In genomic region chr15:89457086-89457485, GRCh38 we compare ENCODE assay signal across 9 cellular contexts. TPM values are rescaled to one million over a fixed set of nuclear protein-coding genes. Genes with fewer than 3 reads are reported as not detected.
A peak's percentile ranks its signal among the peaks of the same experiment; 100 is the strongest.
DNase-seq lines count a peak whose midpoint lies in the region; ATAC-seq and TF ChIP-seq lines count a peak whose summit lies in the region.
"Had no signal": no experiment of that assay in that cellular context is flagged by ENCODE, and none has a peak within 500 bp of the region (broad histone marks: within the 10 kb centered on the region; RNA-seq: fewer than 3 reads in every experiment).

No MANE protein-coding gene starts in this region.

- H3K27me3 ChIP-seq in HCT116 (ENCODE audit: insufficient read depth, low read length), result no peaks in the 10 kb centered on the region
- H3K27me3 ChIP-seq: right atrium auricular region had no signal

- no peaks in the 10 kb centered on the region for H4K20me1 ChIP-seq in HCT116 (ENCODE audit: insufficient read depth)

- H3K36me3 ChIP-seq in HCT116 (ENCODE audit: control insufficient read depth in 1 of 2, insufficient read depth in 2 of 2, low read length in 2 of 2), result no peaks in the 10 kb centered on the region
- H3K36me3 ChIP-seq: right atrium auricular region had no signal

- H3K9ac ChIP-seq in HCT116 (ENCODE audit: low read length), result no peak overlapping the region

- no peaks in the 10 kb centered on the region for H3K9me3 ChIP-seq in HCT116 (ENCODE audit: control insufficient read depth in 1 of 2, insufficient read depth in 1 of 2, low read depth in 1 of 2, low read length in 2 of 2)
- H3K9me3 ChIP-seq: right atrium auricular region had no signal

- H3K4me3 Mint-ChIP-seq in glutamatergic neuron (ENCODE audit: unreplicated experiment), result no peak overlapping the region
- H3K4me3 Mint-ChIP-seq: stimulated activated naive CD8-positive, alpha-beta T cell treated with anti-CD3 and anti-CD28 coated beads, Interleukin-15, Interleukin-2, amounts not matched to agents 100 ng/mL and 50 ng/mL, for 24 hours had no signal

- no peaks in the 10 kb centered on the region for H3K9me2 ChIP-seq in HCT116 (ENCODE audit: insufficient read depth)

- peaks cover 4% of the 10 kb centered on the region for H3K4me1 Mint-ChIP-seq in glutamatergic neuron (ENCODE audit: low read depth, unreplicated experiment)

- TF ChIP-seq POLR2A in HCT116 (IDR thresholded peaks at IDR 0.05; ENCODE audit: borderline replicate concordance, extremely low read depth, insufficient read depth, insufficient read length), result no peak

- H3K79me2 ChIP-seq in HCT116 (ENCODE audit: insufficient read depth, low read length), result no peaks in the 10 kb centered on the region

- 0 out of 4 replicates have a peak overlapping the region, but pooled peaks of 1 of the 2 experiments have one; percentile 3 for H3K4me3 ChIP-seq in HCT116 (replicated peaks in 1 of 2; ENCODE audit: low read depth in 1 of 2, low read length in 2 of 2)
- H3K4me3 ChIP-seq: right atrium auricular region had no signal

- H3K4me1 ChIP-seq in HCT116 (ENCODE audit: control insufficient read depth in 1 of 2, insufficient read depth in 2 of 2, low read length in 2 of 2), result peaks cover 5 to 12% of the 10 kb centered on the region in 2 experiments; a peak in 3 of 4 replicates
- H3K4me1 ChIP-seq: right atrium auricular region had no signal

- H3K27me3 Mint-ChIP-seq in glutamatergic neuron (ENCODE audit: unreplicated experiment), result no peaks in the 10 kb centered on the region

- no TSS peak for BruUV-seq in HCT116 (replicated peaks; lab: Mats Ljungman, UMichigan)

- CTCF ChIA-PET in HCT116 (lab: Charles Lee), result interaction anchor here (1.0 to 2.5 kb wide), 4 partner anchors 14 to 98 kb away, joined by 3 to 14 read pairs (median 6); no protein-coding TSS in a partner anchor

- intact Hi-C loops in HCT116 (cut with micrococcal nuclease), result no loop called here

- H3K4me2 ChIP-seq in HCT116 (ENCODE audit: low read length), result peak overlapping the region; percentile 39

- POLR2A ChIA-PET in HCT116 (lab: Charles Lee), result no interaction called here

- no peak overlapping the region for H3K27ac Mint-ChIP-seq in glutamatergic neuron (ENCODE audit: unreplicated experiment)
- H3K27ac Mint-ChIP-seq: stimulated activated naive CD8-positive, alpha-beta T cell treated with anti-CD3 and anti-CD28 coated beads, Interleukin-15, Interleukin-2, amounts not matched to agents 100 ng/mL and 50 ng/mL, for 24 hours had no signal

- peaks cover 3% of the 10 kb centered on the region for H3K9me3 Mint-ChIP-seq in glutamatergic neuron (ENCODE audit: unreplicated experiment)

- RAD21 ChIA-PET in HCT116 (lab: Charles Lee; ENCODE audit: low non-redundant PET in 1 of 2, low total read pairs in 2 of 2, uncharacterized antibody in 2 of 2, unreplicated experiment in 2 of 2), result no interaction called here

- DNase-seq in DMS53 (lab: John Stamatoyannopoulos, UW) (peak; percentile 60), HCT116 (ENCODE audit: low read depth, low spot score) (peak; percentile 64), RPMI7951 (ENCODE audit: low read depth) (peak; percentile 47), glomerular visceral epithelial cell (ENCODE audit: extremely low spot score) (peak; percentile 8), glutamatergic neuron (no peak)
- DNase-seq in stimulated activated CD4-positive, alpha-beta T cell treated with anti-CD3 and anti-CD28 coated beads, Interleukin-2, amount 100 ng/mL, for 24 hours, result no peak

- H3K36me3 Mint-ChIP-seq in glutamatergic neuron (ENCODE audit: unreplicated experiment), result no peaks in the 10 kb centered on the region

- no peak for TF ChIP-seq CTCF in HCT116 (IDR thresholded peaks at IDR 0.05 in 2 of 3, conservative IDR thresholded peaks at IDR 0.05 in 1 of 3; ENCODE audit: borderline replicate concordance in 1 of 3, insufficient read depth in 1 of 3, low read depth in 2 of 3, low read length in 2 of 3)
- no peak for TF ChIP-seq CTCF in glutamatergic neuron (IDR thresholded peaks at IDR 0.05; ENCODE audit: partially characterized antibody, unreplicated experiment)

- no peak overlapping the region for H3K27ac ChIP-seq in HCT116 (ENCODE audit: low read depth, low read length)
- H3K27ac ChIP-seq: right atrium auricular region had no signal

- ATAC-seq in HCT116 (peak; percentile 96), GM19023 (IDR thresholded peaks at IDR 0.05; ENCODE audit: unreplicated experiment) (no peak)

- no peak for TF ChIP-seq RAD21 in HCT116 (IDR thresholded peaks at IDR 0.05; ENCODE audit: low read depth)

- H2AFZ ChIP-seq in HCT116 (ENCODE audit: low read depth, low read length, poor library complexity, severe bottlenecking), result peak overlapping the region; percentile 30

TF ChIP-seq in HCT116, 20 proteins besides CTCF, POLR2A, EP300 and RAD21:
- TF ChIP-seq CBX3 (IDR thresholded peaks at IDR 0.05; ENCODE audit: low read depth) (0 out of 2 replicates have a peak, but pooled peaks have one; percentile 51), EZH2phosphoT487 (IDR thresholded peaks at IDR 0.05; ENCODE audit: borderline replicate concordance) (no peak), SP1 (IDR thresholded peaks at IDR 0.05; ENCODE audit: low read depth) (peak; percentile 76), POLR2AphosphoS5 (IDR thresholded peaks at IDR 0.05; ENCODE audit: low read depth, low read length) (peak; percentile 43; the same call in 1 of the 2 replicates), ELF1 (IDR thresholded peaks at IDR 0.05; ENCODE audit: borderline replicate concordance, low read depth) (peak; percentile 89), SRF (IDR thresholded peaks at IDR 0.05; ENCODE audit: low read depth) (no peak), REST (IDR thresholded peaks at IDR 0.05; ENCODE audit: low read depth) (no peak), ATF3 (IDR thresholded peaks at IDR 0.05) (no peak)
TF ChIP-seq in HCT116: peak in this region for 4.

RNA-seq across cellular contexts. Expression of gene RHCG, which starts 39.3 kb away (rescaled TPM):
- total RNA-seq in HCT116 (2021; ENCODE audit: unreplicated experiment) (not detected), glutamatergic neuron (ENCODE audit: unreplicated experiment) (not detected)
- not detected in 2 replicates for polyA plus RNA-seq in HCT116 (2012)
- not detected in 2 replicates for total RNA-seq in RPMI7951 (2014; rRNA removed; shearing (Covaris generic))

Comparison
In these comparisons a context has a peak if more than half of its experiments do, and no peak if none do; other contexts are left out.
1. DNase-seq: peak in DMS53 (single experiment), HCT116 (single experiment), RPMI7951 (single experiment) and glomerular visceral epithelial cell (single experiment); none in stimulated activated CD4-positive, alpha-beta T cell treated with anti-CD3 and anti-CD28 coated beads, Interleukin-2, amount 100 ng/mL, for 24 hours (0 of 2) and glutamatergic neuron (single experiment).